ENCODE assay signal across 8 cellular contexts in the genomic region with DNA sequence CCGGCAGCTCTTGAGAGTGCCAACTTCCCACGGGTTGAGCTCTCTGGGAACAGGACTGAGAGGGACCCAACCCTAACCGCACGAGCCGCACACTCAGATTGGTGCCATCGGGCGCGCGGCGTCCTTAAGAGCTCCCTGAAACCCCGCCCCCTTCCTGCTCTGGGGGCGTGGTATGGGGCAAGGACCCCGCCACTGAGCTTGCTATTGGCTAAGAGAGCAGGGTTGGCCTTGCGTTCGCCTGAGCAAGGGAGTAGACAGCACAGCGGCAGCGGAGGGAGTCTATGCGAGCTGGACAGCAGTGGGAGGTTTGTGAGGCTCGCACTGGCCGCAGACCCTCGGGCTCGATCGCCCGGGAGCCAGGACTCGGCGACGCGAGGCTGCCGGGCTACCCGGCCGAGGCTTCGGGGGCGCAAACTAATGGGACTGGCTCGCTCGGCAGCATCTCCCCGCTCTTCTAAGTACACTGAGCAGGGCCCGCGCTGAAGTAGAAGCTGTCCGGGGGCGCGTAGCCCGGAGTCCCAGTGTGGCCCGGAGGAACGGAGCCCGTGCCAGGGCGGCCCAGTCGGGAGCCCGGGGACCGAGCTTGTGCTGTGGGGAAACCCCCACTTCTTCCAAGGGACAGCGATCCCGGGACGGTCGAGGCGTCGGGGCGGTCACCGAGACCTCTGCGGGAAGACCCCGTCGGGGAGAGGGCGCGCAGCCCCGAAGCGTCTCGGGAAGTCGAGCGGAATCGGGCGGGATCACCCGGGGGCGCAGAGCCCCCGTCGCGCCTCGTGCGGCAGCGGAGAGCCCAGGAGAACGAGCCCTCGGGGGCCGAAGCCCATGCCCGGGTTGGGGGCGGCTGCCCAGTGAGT. TPM values are rescaled to one million over a fixed set of nuclear protein-coding genes. Genes with fewer than 3 reads are reported as not detected.
DNase-seq lines count a peak whose midpoint lies in the region; ATAC-seq and TF ChIP-seq lines count a peak whose summit lies in the region.

A gene (plus strand): TSS at position 282 of the 854 bp plus-strand sequence. CDS start 756 bp downstream, outside the sequence.

- no peak for TF ChIP-seq CTCF in AG04450 (IDR thresholded peaks at IDR 0.05; ENCODE audit: low read depth, low read length)

- POLR2A ChIA-PET in AG04450 (lab: Yijun Ruan, JAX), result interaction anchor here (0.6 to 3.0 kb wide), 29 partner anchors 16 to 401 kb away, joined by 3 to 13 read pairs (median 4); a partner anchor contains a TSS

- CTCF ChIA-PET in AG04450 (lab: Charles Lee), result interaction anchor here (0.7 to 8.1 kb wide), 22 partner anchors 22 to 1305 kb away, joined by 3 to 188 read pairs (median 5); a partner anchor contains a TSS

- peak; percentile 90 for ATAC-seq in GM18873 (IDR thresholded peaks at IDR 0.05; ENCODE audit: low FRiP score, unreplicated experiment)
- ATAC-seq in HG03135 (IDR thresholded peaks at IDR 0.05; ENCODE audit: unreplicated experiment), result peak; percentile 88

- peaks cover 3% of the 10 kb centered on the region for H3K27me3 ChIP-seq in AG04450 (ENCODE audit: control insufficient read depth, insufficient read depth, low read length)

- H3K4me3 ChIP-seq in AG04450 (ENCODE audit: low read depth, low read length), result peak within 1 kb of the TSS; percentile 73

- H3K27ac ChIP-seq in AG04450 (ENCODE audit: low read depth, low read length), result peak within 1 kb of the TSS; percentile 47

- no peaks in the 10 kb centered on the region; the same call in 1 of the 2 replicates for H3K9me3 ChIP-seq in AG04450 (ENCODE audit: control insufficient read depth, insufficient read depth, low read length)

- DNase-seq in AG04450 (ENCODE audit: low read depth, low spot score), result peak; percentile 92
- DNase-seq in NCI-H345 (lab: John Stamatoyannopoulos, UW), result peak; percentile 92
- peak; percentile 69 for DNase-seq in activated CD4-positive, CD25-positive, alpha-beta regulatory T cell treated with anti-CD3 and anti-CD28 coated beads, Interleukin-2, amount 50 U/mL, for 16 hours (ENCODE audit: low read depth, low spot score)
- DNase-seq in cerebellar cortex (ENCODE audit: low spot score), result peak; percentile 95
- DNase-seq in islet precursor cell, result peak; percentile 97
- DNase-seq in stimulated activated CD4-positive, alpha-beta T cell treated with anti-CD3 and anti-CD28 coated beads, Interleukin-12 subunit alpha, Interleukin-12 subunit beta, amount 100 ng/mL, for 4 hours, result peak; percentile 76

RNA-seq across cellular contexts. Expression of the gene that starts here (rescaled TPM):
- 19.1 and 22.8 TPM in 2 replicates for polyA plus RNA-seq in AG04450 (2011; rRNA removed)
- polyA minus RNA-seq in AG04450 (2011; rRNA and poly(A)+ RNA removed), result 17.9 and 20.5 TPM in 2 replicates

Comparison
In these comparisons a context has a peak if more than half of its experiments do, and no peak if none do; other contexts are left out.
1. Peak in every context shown above with its lines: DNase-seq, ATAC-seq, H3K4me3 ChIP-seq and H3K27ac ChIP-seq.